ENCODE assay signal across 1 cellular context in the genomic region with DNA sequence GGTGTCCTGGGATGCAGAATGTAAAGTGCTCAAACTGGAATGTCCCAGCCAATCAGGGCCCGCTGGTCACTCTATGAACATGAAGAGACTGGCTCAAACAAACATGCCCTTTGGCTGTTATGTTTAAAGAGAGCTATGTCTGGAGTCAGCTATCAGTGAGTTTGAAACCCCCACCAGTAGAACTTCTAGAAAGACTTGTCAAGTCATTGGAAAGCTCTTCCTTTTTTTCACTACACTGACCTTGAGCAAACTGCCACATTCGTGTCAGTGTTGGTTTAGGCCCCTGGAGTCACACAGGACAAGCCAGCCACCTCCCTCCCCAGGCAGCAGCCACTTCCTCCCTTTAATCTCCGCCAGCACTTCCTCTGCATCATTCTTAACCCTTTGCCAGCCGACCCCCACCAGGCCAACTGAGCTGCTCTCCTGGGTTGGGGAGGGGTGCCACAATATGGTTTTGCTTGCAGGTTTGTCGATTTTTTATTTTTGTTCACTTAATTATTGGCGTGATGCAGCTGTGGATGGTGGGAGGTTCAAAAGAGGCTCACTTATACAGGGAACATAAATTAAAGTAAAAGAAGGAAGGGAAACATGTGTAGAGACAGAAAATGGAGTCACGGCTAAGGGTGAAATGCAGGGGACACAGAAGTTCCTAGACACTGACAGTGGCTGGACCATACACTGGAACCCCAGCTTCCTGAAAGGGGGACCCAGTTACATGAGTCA.
TF ChIP-seq lines count a peak whose summit lies in the region.

No MANE protein-coding gene starts in this region.

TF ChIP-seq in HepG2, 621 proteins besides CTCF, POLR2A, EP300 and RAD21 (continued from another document and continues in another):
- TF ChIP-seq, protein P1, sequence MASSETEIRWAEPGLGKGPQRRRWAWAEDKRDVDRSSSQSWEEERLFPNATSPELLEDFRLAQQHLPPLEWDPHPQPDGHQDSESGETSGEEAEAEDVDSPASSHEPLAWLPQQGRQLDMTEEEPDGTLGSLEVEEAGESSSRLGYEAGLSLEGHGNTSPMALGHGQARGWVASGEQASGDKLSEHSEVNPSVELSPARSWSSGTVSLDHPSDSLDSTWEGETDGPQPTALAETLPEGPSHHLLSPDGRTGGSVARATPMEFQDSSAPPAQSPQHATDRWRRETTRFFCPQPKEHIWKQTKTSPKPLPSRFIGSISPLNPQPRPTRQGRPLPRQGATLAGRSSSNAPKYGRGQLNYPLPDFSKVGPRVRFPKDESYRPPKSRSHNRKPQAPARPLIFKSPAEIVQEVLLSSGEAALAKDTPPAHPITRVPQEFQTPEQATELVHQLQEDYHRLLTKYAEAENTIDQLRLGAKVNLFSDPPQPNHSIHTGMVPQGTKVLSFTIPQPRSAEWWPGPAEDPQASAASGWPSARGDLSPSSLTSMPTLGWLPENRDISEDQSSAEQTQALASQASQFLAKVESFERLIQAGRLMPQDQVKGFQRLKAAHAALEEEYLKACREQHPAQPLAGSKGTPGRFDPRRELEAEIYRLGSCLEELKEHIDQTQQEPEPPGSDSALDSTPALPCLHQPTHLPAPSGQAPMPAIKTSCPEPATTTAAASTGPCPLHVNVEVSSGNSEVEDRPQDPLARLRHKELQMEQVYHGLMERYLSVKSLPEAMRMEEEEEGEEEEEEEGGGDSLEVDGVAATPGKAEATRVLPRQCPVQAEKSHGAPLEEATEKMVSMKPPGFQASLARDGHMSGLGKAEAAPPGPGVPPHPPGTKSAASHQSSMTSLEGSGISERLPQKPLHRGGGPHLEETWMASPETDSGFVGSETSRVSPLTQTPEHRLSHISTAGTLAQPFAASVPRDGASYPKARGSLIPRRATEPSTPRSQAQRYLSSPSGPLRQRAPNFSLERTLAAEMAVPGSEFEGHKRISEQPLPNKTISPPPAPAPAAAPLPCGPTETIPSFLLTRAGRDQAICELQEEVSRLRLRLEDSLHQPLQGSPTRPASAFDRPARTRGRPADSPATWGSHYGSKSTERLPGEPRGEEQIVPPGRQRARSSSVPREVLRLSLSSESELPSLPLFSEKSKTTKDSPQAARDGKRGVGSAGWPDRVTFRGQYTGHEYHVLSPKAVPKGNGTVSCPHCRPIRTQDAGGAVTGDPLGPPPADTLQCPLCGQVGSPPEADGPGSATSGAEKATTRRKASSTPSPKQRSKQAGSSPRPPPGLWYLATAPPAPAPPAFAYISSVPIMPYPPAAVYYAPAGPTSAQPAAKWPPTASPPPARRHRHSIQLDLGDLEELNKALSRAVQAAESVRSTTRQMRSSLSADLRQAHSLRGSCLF (CRISPR knock-in tag; IDR thresholded peaks at IDR 0.05; ENCODE audit: borderline replicate concordance): no peak
- TF ChIP-seq, protein P2, sequence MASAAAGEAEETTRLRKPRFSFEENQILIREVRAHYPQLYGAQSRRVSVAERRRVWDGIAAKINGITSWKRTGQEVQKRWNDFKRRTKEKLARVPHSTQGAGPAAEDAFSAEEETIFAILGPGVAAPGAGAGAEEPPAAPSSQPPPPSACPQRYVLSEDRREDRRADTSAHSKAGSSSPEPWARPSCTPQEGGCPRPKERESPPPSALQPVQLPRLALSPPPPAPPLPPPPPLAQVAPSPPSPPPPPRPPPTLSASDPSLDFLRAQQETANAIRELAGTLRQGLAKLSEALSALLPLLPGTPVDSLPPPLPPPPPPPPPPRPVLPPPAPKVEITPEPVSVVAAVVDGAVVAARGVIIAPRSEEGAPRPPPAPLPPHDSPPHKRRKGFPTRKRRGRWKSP (CRISPR knock-in tag; IDR thresholded peaks at IDR 0.05): no peak
- TF ChIP-seq, protein P3, sequence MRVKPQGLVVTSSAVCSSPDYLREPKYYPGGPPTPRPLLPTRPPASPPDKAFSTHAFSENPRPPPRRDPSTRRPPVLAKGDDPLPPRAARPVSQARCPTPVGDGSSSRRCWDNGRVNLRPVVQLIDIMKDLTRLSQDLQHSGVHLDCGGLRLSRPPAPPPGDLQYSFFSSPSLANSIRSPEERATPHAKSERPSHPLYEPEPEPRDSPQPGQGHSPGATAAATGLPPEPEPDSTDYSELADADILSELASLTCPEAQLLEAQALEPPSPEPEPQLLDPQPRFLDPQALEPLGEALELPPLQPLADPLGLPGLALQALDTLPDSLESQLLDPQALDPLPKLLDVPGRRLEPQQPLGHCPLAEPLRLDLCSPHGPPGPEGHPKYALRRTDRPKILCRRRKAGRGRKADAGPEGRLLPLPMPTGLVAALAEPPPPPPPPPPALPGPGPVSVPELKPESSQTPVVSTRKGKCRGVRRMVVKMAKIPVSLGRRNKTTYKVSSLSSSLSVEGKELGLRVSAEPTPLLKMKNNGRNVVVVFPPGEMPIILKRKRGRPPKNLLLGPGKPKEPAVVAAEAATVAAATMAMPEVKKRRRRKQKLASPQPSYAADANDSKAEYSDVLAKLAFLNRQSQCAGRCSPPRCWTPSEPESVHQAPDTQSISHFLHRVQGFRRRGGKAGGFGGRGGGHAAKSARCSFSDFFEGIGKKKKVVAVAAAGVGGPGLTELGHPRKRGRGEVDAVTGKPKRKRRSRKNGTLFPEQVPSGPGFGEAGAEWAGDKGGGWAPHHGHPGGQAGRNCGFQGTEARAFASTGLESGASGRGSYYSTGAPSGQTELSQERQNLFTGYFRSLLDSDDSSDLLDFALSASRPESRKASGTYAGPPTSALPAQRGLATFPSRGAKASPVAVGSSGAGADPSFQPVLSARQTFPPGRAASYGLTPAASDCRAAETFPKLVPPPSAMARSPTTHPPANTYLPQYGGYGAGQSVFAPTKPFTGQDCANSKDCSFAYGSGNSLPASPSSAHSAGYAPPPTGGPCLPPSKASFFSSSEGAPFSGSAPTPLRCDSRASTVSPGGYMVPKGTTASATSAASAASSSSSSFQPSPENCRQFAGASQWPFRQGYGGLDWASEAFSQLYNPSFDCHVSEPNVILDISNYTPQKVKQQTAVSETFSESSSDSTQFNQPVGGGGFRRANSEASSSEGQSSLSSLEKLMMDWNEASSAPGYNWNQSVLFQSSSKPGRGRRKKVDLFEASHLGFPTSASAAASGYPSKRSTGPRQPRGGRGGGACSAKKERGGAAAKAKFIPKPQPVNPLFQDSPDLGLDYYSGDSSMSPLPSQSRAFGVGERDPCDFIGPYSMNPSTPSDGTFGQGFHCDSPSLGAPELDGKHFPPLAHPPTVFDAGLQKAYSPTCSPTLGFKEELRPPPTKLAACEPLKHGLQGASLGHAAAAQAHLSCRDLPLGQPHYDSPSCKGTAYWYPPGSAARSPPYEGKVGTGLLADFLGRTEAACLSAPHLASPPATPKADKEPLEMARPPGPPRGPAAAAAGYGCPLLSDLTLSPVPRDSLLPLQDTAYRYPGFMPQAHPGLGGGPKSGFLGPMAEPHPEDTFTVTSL (CRISPR knock-in tag; IDR thresholded peaks at IDR 0.05; ENCODE audit: borderline replicate concordance): peak; percentile 55; the same call in 1 of the 2 replicates
- TF ChIP-seq ARNTL (CRISPR knock-in tag; IDR thresholded peaks at IDR 0.05) (peak; percentile 27; the same call in 1 of the 2 replicates), ZNF850 (CRISPR knock-in tag; conservative IDR thresholded peaks at IDR 0.05) (no peak), ZSCAN21 (CRISPR knock-in tag; IDR thresholded peaks at IDR 0.05; ENCODE audit: borderline replicate concordance) (0 out of 2 replicates have a peak, but pooled peaks have one; percentile 26), NR1H2 (CRISPR knock-in tag; IDR thresholded peaks at IDR 0.05; ENCODE audit: borderline replicate concordance, low read depth) (no peak), ZNF263 (CRISPR knock-in tag; IDR thresholded peaks at IDR 0.05) (no peak), ARHGAP35 (CRISPR knock-in tag; IDR thresholded peaks at IDR 0.05; ENCODE audit: borderline replicate concordance) (no peak), JDP2 (CRISPR knock-in tag; IDR thresholded peaks at IDR 0.05; ENCODE audit: borderline replicate concordance) (no peak), ERF (CRISPR knock-in tag; IDR thresholded peaks at IDR 0.05) (peak; percentile 43; the same call in 1 of the 2 replicates), FOXM1 (CRISPR knock-in tag; IDR thresholded peaks at IDR 0.05) (no peak), KDM6A (CRISPR knock-in tag; IDR thresholded peaks at IDR 0.05; ENCODE audit: low read depth) (peak; percentile 84; the same call in 1 of the 2 replicates), PHF8 (CRISPR knock-in tag; IDR thresholded peaks at IDR 0.05) (0 out of 2 replicates have a peak, but pooled peaks have one; percentile 30), SRSF1 (optimal IDR thresholded peaks at IDR 0.05; ENCODE audit: low read depth, low read length) (no peak), CHD2 (IDR thresholded peaks at IDR 0.05; ENCODE audit: low read depth, low read length) (no peak), SP5 (CRISPR knock-in tag; IDR thresholded peaks at IDR 0.05; ENCODE audit: borderline replicate concordance, low read depth) (no peak), TBL1XR1 (IDR thresholded peaks at IDR 0.05; ENCODE audit: borderline replicate concordance, low read length, partially characterized antibody) (no peak), ZNF7 (CRISPR knock-in tag; IDR thresholded peaks at IDR 0.05) (no peak), ELF4 (CRISPR knock-in tag; IDR thresholded peaks at IDR 0.05; ENCODE audit: borderline replicate concordance) (peak; percentile 73), ZNF792 (CRISPR knock-in tag; IDR thresholded peaks at IDR 0.05) (0 out of 2 replicates have a peak, but pooled peaks have one; percentile 43), KDM4B (CRISPR knock-in tag; IDR thresholded peaks at IDR 0.05) (no peak; the same call in 1 of the 2 replicates), DNMT1 (CRISPR knock-in tag; IDR thresholded peaks at IDR 0.05) (no peak), TBX3 (IDR thresholded peaks at IDR 0.05; ENCODE audit: borderline replicate concordance) (peak; percentile 57; the same call in 1 of the 2 replicates), SAP130 (CRISPR knock-in tag; IDR thresholded peaks at IDR 0.05; ENCODE audit: low read depth) (peak; percentile 51)
- TF ChIP-seq, protein P4, sequence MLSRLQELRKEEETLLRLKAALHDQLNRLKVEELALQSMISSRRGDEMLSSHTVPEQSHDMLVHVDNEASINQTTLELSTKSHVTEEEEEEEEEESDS (CRISPR knock-in tag; IDR thresholded peaks at IDR 0.05; ENCODE audit: borderline replicate concordance): 0 out of 2 replicates have a peak, but pooled peaks have one; percentile 88
- TF ChIP-seq, protein P5, sequence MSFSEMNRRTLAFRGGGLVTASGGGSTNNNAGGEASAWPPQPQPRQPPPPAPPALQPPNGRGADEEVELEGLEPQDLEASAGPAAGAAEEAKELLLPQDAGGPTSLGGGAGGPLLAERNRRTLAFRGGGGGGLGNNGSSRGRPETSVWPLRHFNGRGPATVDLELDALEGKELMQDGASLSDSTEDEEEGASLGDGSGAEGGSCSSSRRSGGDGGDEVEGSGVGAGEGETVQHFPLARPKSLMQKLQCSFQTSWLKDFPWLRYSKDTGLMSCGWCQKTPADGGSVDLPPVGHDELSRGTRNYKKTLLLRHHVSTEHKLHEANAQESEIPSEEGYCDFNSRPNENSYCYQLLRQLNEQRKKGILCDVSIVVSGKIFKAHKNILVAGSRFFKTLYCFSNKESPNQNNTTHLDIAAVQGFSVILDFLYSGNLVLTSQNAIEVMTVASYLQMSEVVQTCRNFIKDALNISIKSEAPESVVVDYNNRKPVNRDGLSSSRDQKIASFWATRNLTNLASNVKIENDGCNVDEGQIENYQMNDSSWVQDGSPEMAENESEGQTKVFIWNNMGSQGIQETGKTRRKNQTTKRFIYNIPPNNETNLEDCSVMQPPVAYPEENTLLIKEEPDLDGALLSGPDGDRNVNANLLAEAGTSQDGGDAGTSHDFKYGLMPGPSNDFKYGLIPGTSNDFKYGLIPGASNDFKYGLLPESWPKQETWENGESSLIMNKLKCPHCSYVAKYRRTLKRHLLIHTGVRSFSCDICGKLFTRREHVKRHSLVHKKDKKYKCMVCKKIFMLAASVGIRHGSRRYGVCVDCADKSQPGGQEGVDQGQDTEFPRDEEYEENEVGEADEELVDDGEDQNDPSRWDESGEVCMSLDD (CRISPR knock-in tag; IDR thresholded peaks at IDR 0.05; ENCODE audit: borderline replicate concordance): peak; percentile 74; the same call in 1 of the 2 replicates
- TF ChIP-seq, protein P6, sequence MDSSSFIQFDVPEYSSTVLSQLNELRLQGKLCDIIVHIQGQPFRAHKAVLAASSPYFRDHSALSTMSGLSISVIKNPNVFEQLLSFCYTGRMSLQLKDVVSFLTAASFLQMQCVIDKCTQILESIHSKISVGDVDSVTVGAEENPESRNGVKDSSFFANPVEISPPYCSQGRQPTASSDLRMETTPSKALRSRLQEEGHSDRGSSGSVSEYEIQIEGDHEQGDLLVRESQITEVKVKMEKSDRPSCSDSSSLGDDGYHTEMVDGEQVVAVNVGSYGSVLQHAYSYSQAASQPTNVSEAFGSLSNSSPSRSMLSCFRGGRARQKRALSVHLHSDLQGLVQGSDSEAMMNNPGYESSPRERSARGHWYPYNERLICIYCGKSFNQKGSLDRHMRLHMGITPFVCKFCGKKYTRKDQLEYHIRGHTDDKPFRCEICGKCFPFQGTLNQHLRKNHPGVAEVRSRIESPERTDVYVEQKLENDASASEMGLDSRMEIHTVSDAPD (CRISPR knock-in tag; IDR thresholded peaks at IDR 0.05): no peak
- TF ChIP-seq, protein P7, sequence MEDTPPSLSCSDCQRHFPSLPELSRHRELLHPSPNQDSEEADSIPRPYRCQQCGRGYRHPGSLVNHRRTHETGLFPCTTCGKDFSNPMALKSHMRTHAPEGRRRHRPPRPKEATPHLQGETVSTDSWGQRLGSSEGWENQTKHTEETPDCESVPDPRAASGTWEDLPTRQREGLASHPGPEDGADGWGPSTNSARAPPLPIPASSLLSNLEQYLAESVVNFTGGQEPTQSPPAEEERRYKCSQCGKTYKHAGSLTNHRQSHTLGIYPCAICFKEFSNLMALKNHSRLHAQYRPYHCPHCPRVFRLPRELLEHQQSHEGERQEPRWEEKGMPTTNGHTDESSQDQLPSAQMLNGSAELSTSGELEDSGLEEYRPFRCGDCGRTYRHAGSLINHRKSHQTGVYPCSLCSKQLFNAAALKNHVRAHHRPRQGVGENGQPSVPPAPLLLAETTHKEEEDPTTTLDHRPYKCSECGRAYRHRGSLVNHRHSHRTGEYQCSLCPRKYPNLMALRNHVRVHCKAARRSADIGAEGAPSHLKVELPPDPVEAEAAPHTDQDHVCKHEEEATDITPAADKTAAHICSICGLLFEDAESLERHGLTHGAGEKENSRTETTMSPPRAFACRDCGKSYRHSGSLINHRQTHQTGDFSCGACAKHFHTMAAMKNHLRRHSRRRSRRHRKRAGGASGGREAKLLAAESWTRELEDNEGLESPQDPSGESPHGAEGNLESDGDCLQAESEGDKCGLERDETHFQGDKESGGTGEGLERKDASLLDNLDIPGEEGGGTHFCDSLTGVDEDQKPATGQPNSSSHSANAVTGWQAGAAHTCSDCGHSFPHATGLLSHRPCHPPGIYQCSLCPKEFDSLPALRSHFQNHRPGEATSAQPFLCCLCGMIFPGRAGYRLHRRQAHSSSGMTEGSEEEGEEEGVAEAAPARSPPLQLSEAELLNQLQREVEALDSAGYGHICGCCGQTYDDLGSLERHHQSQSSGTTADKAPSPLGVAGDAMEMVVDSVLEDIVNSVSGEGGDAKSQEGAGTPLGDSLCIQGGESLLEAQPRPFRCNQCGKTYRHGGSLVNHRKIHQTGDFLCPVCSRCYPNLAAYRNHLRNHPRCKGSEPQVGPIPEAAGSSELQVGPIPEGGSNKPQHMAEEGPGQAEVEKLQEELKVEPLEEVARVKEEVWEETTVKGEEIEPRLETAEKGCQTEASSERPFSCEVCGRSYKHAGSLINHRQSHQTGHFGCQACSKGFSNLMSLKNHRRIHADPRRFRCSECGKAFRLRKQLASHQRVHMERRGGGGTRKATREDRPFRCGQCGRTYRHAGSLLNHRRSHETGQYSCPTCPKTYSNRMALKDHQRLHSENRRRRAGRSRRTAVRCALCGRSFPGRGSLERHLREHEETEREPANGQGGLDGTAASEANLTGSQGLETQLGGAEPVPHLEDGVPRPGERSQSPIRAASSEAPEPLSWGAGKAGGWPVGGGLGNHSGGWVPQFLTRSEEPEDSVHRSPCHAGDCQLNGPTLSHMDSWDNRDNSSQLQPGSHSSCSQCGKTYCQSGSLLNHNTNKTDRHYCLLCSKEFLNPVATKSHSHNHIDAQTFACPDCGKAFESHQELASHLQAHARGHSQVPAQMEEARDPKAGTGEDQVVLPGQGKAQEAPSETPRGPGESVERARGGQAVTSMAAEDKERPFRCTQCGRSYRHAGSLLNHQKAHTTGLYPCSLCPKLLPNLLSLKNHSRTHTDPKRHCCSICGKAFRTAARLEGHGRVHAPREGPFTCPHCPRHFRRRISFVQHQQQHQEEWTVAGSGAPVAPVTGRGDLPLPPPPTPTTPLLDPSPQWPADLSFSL (CRISPR knock-in tag; IDR thresholded peaks at IDR 0.05): no peak
